9 cellular contexts compared by ENCODE assay signal in genomic region chr17:68246271-68247028, GRCh38. TPM values are rescaled to one million over a fixed set of nuclear protein-coding genes. Genes with fewer than 3 reads are reported as not detected.
DNase-seq lines count a peak whose midpoint lies in the region; TF ChIP-seq lines count a peak whose summit lies in the region.
"Had no signal": no experiment of that assay in that cellular context is flagged by ENCODE, and none has a peak within 500 bp of the region (broad histone marks: within the 10 kb centered on the region; RNA-seq: fewer than 3 reads in every experiment).

No MANE protein-coding gene starts in this region.

- H3K4me1 Mint-ChIP-seq in activated CD4-positive, alpha-beta T cell treated with anti-CD3 and anti-CD28 coated beads, Interleukin-2, amount 10 ng/mL, durations not matched to agents 24 days and 14 days = peaks cover 37% of the 10 kb centered on the region

- H3K79me2 ChIP-seq in PC-9 (ENCODE audit: low read depth) (no peaks in the 10 kb centered on the region; the same call in 1 of the 2 replicates), smooth muscle cell (ENCODE audit: low read depth) (peaks cover 10% of the 10 kb centered on the region)

- H3K27me3 ChIP-seq in PC-9 (ENCODE audit: insufficient read depth, low read depth) = no peaks in the 10 kb centered on the region
- H3K27me3 ChIP-seq in effector memory CD4-positive, alpha-beta T cell (replicated peaks; ENCODE audit: control insufficient read depth, insufficient read depth, low read length, poor library complexity, severe bottlenecking) = no peaks in the 10 kb centered on the region
- no peaks in the 10 kb centered on the region for H3K27me3 ChIP-seq in smooth muscle cell (ENCODE audit: low read depth)
- H3K27me3 ChIP-seq: tibial artery had no signal

- H3K27ac ChIP-seq in PC-9 (no peak overlapping the region), smooth muscle cell (ENCODE audit: low read depth) (no peak overlapping the region)
- peak overlapping the region; percentile 97 for H3K27ac ChIP-seq in effector memory CD4-positive, alpha-beta T cell (ENCODE audit: insufficient read depth, low read length, poor library complexity, severe bottlenecking)

- H3K4me2 ChIP-seq in PC-9 = peak overlapping the region; percentile 81
- peak overlapping the region; percentile 96 for H3K4me2 ChIP-seq in smooth muscle cell

- no peaks in the 10 kb centered on the region for H3K9me3 Mint-ChIP-seq in activated CD4-positive, alpha-beta T cell treated with anti-CD3 and anti-CD28 coated beads, Interleukin-2, amount 10 ng/mL, durations not matched to agents 24 days and 14 days

- H3K9me3 ChIP-seq in PC-9 (ENCODE audit: insufficient read depth, low read depth) (no peaks in the 10 kb centered on the region), smooth muscle cell (replicated peaks; ENCODE audit: low read depth) (no peaks in the 10 kb centered on the region)
- no peaks in the 10 kb centered on the region for H3K9me3 ChIP-seq in effector memory CD4-positive, alpha-beta T cell (ENCODE audit: control insufficient read depth, low read length)
- H3K9me3 ChIP-seq: tibial artery had no signal

- intact Hi-C loops in activated CD4-positive, alpha-beta T cell treated with anti-CD3 and anti-CD28 coated beads, Interleukin-2, amount 10 ng/mL, durations not matched to agents 24 days and 14 days (cut with micrococcal nuclease) = loop anchor here (1.0 to 5.0 kb wide), 2 partner anchors 211 to 266 kb away; partner anchors contain the start of genes KPNA2 and PRKAR1A
- intact Hi-C loops in PC-9 (cut with micrococcal nuclease; ENCODE audit: unreplicated experiment) = loop anchor here (1.0 to 2.0 kb wide), 2 partner anchors 46 to 211 kb away; partner anchors contain the start of gene WIPI1

- BruUV-seq in PC-9 (replicated peaks; lab: Mats Ljungman, UMichigan) = TSS peak; percentile 78

- H3K36me3 ChIP-seq in PC-9 (ENCODE audit: low read depth) = 0 out of 2 replicates have a peak, but pooled peaks cover 6% of the 10 kb centered on the region
- peaks cover 3% of the 10 kb centered on the region for H3K36me3 ChIP-seq in effector memory CD4-positive, alpha-beta T cell (ENCODE audit: control insufficient read depth, insufficient read depth, low read length)
- peaks cover 1% of the 10 kb centered on the region for H3K36me3 ChIP-seq in smooth muscle cell (ENCODE audit: low read depth)

- H3K4me1 ChIP-seq in PC-9 (replicated peaks; ENCODE audit: insufficient read depth) = peaks cover 10% of the 10 kb centered on the region
- H3K4me1 ChIP-seq in effector memory CD4-positive, alpha-beta T cell (ENCODE audit: control insufficient read depth, insufficient read depth, low read length, poor library complexity, severe bottlenecking) = peaks cover 26% of the 10 kb centered on the region
- peaks cover 6% of the 10 kb centered on the region for H3K4me1 ChIP-seq in smooth muscle cell (ENCODE audit: low read depth)

- peak overlapping the region; percentile 86 for H3K4me3 Mint-ChIP-seq in activated CD4-positive, alpha-beta T cell treated with anti-CD3 and anti-CD28 coated beads, Interleukin-2, amount 10 ng/mL, durations not matched to agents 24 days and 14 days

- H2AFZ ChIP-seq in PC-9 (no peak overlapping the region), smooth muscle cell (ENCODE audit: low read depth) (no peak overlapping the region)

- H3K9me2 ChIP-seq in PC-9 (ENCODE audit: insufficient read depth) = no peaks in the 10 kb centered on the region

- POLR2A ChIA-PET in PC-9 (lab: Charles Lee; ENCODE audit: unreplicated experiment) = interaction anchor here (0.6 kb wide), 1 partner anchor 599 kb away, joined by 6 read pairs; no protein-coding TSS in a partner anchor

- TF ChIP-seq CTCF in PC-9 (conservative IDR thresholded peaks at IDR 0.05) (no peak), smooth muscle cell (IDR thresholded peaks at IDR 0.05; ENCODE audit: borderline replicate concordance, insufficient read depth, poor library complexity, severe bottlenecking) (no peak), GM10266 (IDR thresholded peaks at IDR 0.05; ENCODE audit: control insufficient read depth, insufficient read depth, low read depth, missing control alignments) (no peak)

- H4K20me1 ChIP-seq in PC-9 (ENCODE audit: insufficient read depth) (no peaks in the 10 kb centered on the region), smooth muscle cell (ENCODE audit: low read depth) (no peaks in the 10 kb centered on the region)

- H3F3A ChIP-seq in PC-9 (ENCODE audit: insufficient read depth, low read depth) (peaks cover 20% of the 10 kb centered on the region; the same call in 1 of the 2 replicates), smooth muscle cell (ENCODE audit: low read depth) (peaks cover 3% of the 10 kb centered on the region)

- no peak overlapping the region for H3K9ac ChIP-seq in smooth muscle cell (ENCODE audit: low read depth)

- CTCF ChIA-PET in PC-9 (lab: Charles Lee) = interaction anchor here (1.6 kb wide), 1 partner anchor 212 kb away, joined by 14 read pairs; no protein-coding TSS in a partner anchor

- no peak for DNase-seq in activated CD4-positive, alpha-beta T cell treated with anti-CD3 and anti-CD28 coated beads, Interleukin-2, amount 10 ng/mL, durations not matched to agents 24 days and 14 days
- DNase-seq in activated CD4-positive, alpha-beta T cell treated with anti-CD3 and anti-CD28 coated beads, Interleukin-2, amount 50 U/mL, for 4 hours = no peak
- no peak for DNase-seq in PC-9
- no peak for DNase-seq in effector memory CD4-positive, alpha-beta T cell
- DNase-seq in smooth muscle cell (lab: John Stamatoyannopoulos, UW; ENCODE audit: unreplicated experiment) = no peak
- DNase-seq in HCEC 1CT = no peak
- DNase-seq in GM10266 (ENCODE audit: extremely low spot score) = no peak
- no peak for DNase-seq in NCI-H2107 (lab: John Stamatoyannopoulos, UW)

- H3K4me3 ChIP-seq in PC-9 (peak overlapping the region; percentile 80; the same call in 1 of the 2 replicates), smooth muscle cell (no peak overlapping the region)
- peak overlapping the region; percentile 60 for H3K4me3 ChIP-seq in effector memory CD4-positive, alpha-beta T cell (ENCODE audit: insufficient read depth, low read depth, low read length, poor library complexity, severe bottlenecking)

- peak overlapping the region; percentile 93 for H3K27ac Mint-ChIP-seq in activated CD4-positive, alpha-beta T cell treated with anti-CD3 and anti-CD28 coated beads, Interleukin-2, amount 10 ng/mL, durations not matched to agents 24 days and 14 days

- H3K36me3 Mint-ChIP-seq in activated CD4-positive, alpha-beta T cell treated with anti-CD3 and anti-CD28 coated beads, Interleukin-2, amount 10 ng/mL, durations not matched to agents 24 days and 14 days (ENCODE audit: low read depth) = peaks cover 18% of the 10 kb centered on the region

- 94% methylated on average over 24 of the region's 24 CpGs for WGBS in smooth muscle cell (ENCODE audit: low lambda C conversion rate)

- no peaks in the 10 kb centered on the region for H3K27me3 Mint-ChIP-seq in activated CD4-positive, alpha-beta T cell treated with anti-CD3 and anti-CD28 coated beads, Interleukin-2, amount 10 ng/mL, durations not matched to agents 24 days and 14 days

RNA-seq across cellular contexts. Expression of gene AMZ2, which starts 1.4 kb away (rescaled TPM):
- 75.8 and 77.5 TPM in 2 replicates for total RNA-seq in activated CD4-positive, alpha-beta T cell treated with anti-CD3 and anti-CD28 coated beads, Interleukin-2, amount 10 ng/mL, durations not matched to agents 24 days and 14 days
- total RNA-seq in PC-9 (2021) (60.8 and 88.3 TPM in 2 replicates), smooth muscle cell (66.3 and 89.7 TPM in 2 replicates)
- polyA plus RNA-seq in smooth muscle cell = 74.8 and 75.5 TPM in 2 replicates

RNA-seq across cellular contexts. Expression of gene SLC16A6, which starts 44.5 kb away (rescaled TPM):
- total RNA-seq in activated CD4-positive, alpha-beta T cell treated with anti-CD3 and anti-CD28 coated beads, Interleukin-2, amount 10 ng/mL, durations not matched to agents 24 days and 14 days = 2.6 and 2.7 TPM in 2 replicates
- total RNA-seq in PC-9 (2021) = 0.70 and 0.83 TPM in 2 replicates
- total RNA-seq in smooth muscle cell = 0.04 TPM in 2 replicates
- polyA plus RNA-seq in smooth muscle cell = not detected in 2 replicates

RNA-seq across cellular contexts. Expression of gene ARSG, which starts 44.8 kb away (rescaled TPM):
- total RNA-seq in activated CD4-positive, alpha-beta T cell treated with anti-CD3 and anti-CD28 coated beads, Interleukin-2, amount 10 ng/mL, durations not matched to agents 24 days and 14 days = 5.6 and 7.1 TPM in 2 replicates
- total RNA-seq in PC-9 (2021) (4.0 and 6.6 TPM in 2 replicates), smooth muscle cell (1.0 and 2.3 TPM in 2 replicates)
- polyA plus RNA-seq in smooth muscle cell = 2.4 and 2.7 TPM in 2 replicates
